27 cellular contexts compared by ENCODE assay signal in the genomic region with DNA sequence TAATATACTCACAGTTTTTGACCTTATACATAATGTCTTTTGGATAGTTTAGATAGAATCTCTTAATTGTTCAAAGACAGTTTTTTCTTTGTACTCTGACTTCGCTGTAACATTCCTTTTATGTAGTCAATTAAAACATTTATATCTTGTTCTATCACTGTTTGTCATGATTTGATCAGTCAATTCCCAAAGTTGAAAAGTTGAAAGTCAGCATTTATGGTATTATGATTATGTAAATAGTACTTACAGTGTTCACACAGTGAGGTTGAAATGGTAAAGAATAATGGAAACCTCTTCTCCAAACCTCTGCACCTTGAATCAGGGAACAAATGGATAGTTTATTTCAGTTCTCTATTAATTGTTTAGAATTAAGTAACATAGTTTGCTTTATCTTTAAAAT.
"Had no signal": no experiment of that assay in that cellular context is flagged by ENCODE, and none has a peak within 500 bp of the region (broad histone marks: within the 10 kb centered on the region; RNA-seq: fewer than 3 reads in every experiment).

No MANE protein-coding gene starts in this region.

- H3K4me3 ChIP-seq: pancreas, prostate gland, right lobe of liver, sigmoid colon, suprapubic skin, testis, tibial artery, transverse colon, upper lobe of left lung, vagina had no signal

- H3K9me3 ChIP-seq: neutrophil, pancreas, prostate gland, right lobe of liver, sigmoid colon, suprapubic skin, testis, tibial artery, transverse colon, upper lobe of left lung, vagina had no signal

- ATAC-seq: naive thymus-derived CD8-positive, alpha-beta T cell; natural killer cell treated with Interleukin-12 subunit alpha and Interleukin-12 subunit beta and Interleukin-15 and Interleukin-18, amount 100 ng/mL, for 72 hours; pancreas; right cardiac atrium; right lobe of liver; stimulated activated memory B cell treated with anti-CD40 and anti-IgM and Interleukin-4, amounts not matched to agents 10 μg/mL and 1 μg/mL and 100 μg/mL, for 72 hours; stimulated activated naive CD8-positive, alpha-beta T cell treated with anti-CD3 and anti-CD28 coated beads, Interleukin-15, amount 100 ng/mL, for 72 hours; stimulated activated naive CD8-positive, alpha-beta T cell treated with anti-CD3 and anti-CD28 coated beads, Interleukin-15, Interleukin-2, amounts not matched to agents 100 U/mL and 50 U/mL, for 24 hours had no signal

- H3K27ac Mint-ChIP-seq: natural killer cell treated with Interleukin-12 subunit alpha and Interleukin-12 subunit beta and Interleukin-15 and Interleukin-18, amount 100 ng/mL, for 72 hours; nephron progenitor cell; stimulated activated memory B cell treated with anti-CD40 and anti-IgM and Interleukin-4, amounts not matched to agents 10 μg/mL and 1 μg/mL and 100 μg/mL, for 72 hours; stimulated activated naive CD8-positive, alpha-beta T cell treated with anti-CD3 and anti-CD28 coated beads, Interleukin-15, amount 100 ng/mL, for 72 hours had no signal

- H3K4me3 Mint-ChIP-seq: naive thymus-derived CD8-positive, alpha-beta T cell; natural killer cell treated with Interleukin-12 subunit alpha and Interleukin-12 subunit beta and Interleukin-15 and Interleukin-18, amount 100 ng/mL, for 72 hours; nephron progenitor cell; neural crest cell; stimulated activated memory B cell treated with anti-CD40 and anti-IgM and Interleukin-4, amounts not matched to agents 10 μg/mL and 1 μg/mL and 100 μg/mL, for 72 hours; stimulated activated naive CD8-positive, alpha-beta T cell treated with anti-CD3 and anti-CD28 coated beads, Interleukin-15, amount 100 ng/mL, for 72 hours had no signal

- H3K4me1 ChIP-seq: pancreas, prostate gland, right lobe of liver, testis, transverse colon, upper lobe of left lung had no signal

- H3K9me3 Mint-ChIP-seq: natural killer cell treated with Interleukin-12 subunit alpha and Interleukin-12 subunit beta and Interleukin-15 and Interleukin-18, amount 100 ng/mL, for 72 hours; stimulated activated memory B cell treated with anti-CD40 and anti-IgM and Interleukin-4, amounts not matched to agents 10 μg/mL and 1 μg/mL and 100 μg/mL, for 72 hours; stimulated activated naive CD8-positive, alpha-beta T cell treated with anti-CD3 and anti-CD28 coated beads, Interleukin-15, amount 100 ng/mL, for 72 hours had no signal

- H3K27me3 ChIP-seq: neutrophil, pancreas, right lobe of liver, sigmoid colon, suprapubic skin, testis, tibial artery, transverse colon, upper lobe of left lung, vagina had no signal

- H3K27me3 Mint-ChIP-seq: naive thymus-derived CD8-positive, alpha-beta T cell; natural killer cell treated with Interleukin-12 subunit alpha and Interleukin-12 subunit beta and Interleukin-15 and Interleukin-18, amount 100 ng/mL, for 72 hours; stimulated activated memory B cell treated with anti-CD40 and anti-IgM and Interleukin-4, amounts not matched to agents 10 μg/mL and 1 μg/mL and 100 μg/mL, for 72 hours; stimulated activated naive CD8-positive, alpha-beta T cell treated with anti-CD3 and anti-CD28 coated beads, Interleukin-15, amount 100 ng/mL, for 72 hours had no signal

- H3K4me1 Mint-ChIP-seq: nephron progenitor cell; neural crest cell; stimulated activated memory B cell treated with anti-CD40 and anti-IgM and Interleukin-4, amounts not matched to agents 10 μg/mL and 1 μg/mL and 100 μg/mL, for 72 hours; stimulated activated naive CD8-positive, alpha-beta T cell treated with anti-CD3 and anti-CD28 coated beads, Interleukin-15, amount 100 ng/mL, for 72 hours had no signal

- DNase-seq: naive thymus-derived CD8-positive, alpha-beta T cell; nephron progenitor cell; nucleus accumbens; pancreas; right cardiac atrium; right lobe of liver; sigmoid colon; small intestine; stimulated activated CD4-positive, alpha-beta T cell treated with anti-CD3 and anti-CD28 coated beads, Interleukin-15, amount 100 ng/mL, for 24 hours; stimulated activated CD4-positive, alpha-beta T cell treated with anti-CD3 and anti-CD28 coated beads, Interleukin-2, amount 100 ng/mL, for 24 hours; stimulated activated CD4-positive, alpha-beta T cell treated with anti-CD3 and anti-CD28 coated beads, Interleukin-2, amount 100 ng/mL, for 48 hours; stimulated activated CD4-positive, alpha-beta T cell treated with anti-CD3 and anti-CD28 coated beads, Interleukin-4, amount 100 ng/mL, for 24 hours; stimulated activated naive CD4-positive, alpha-beta T cell; stimulated activated naive CD8-positive, alpha-beta T cell treated with anti-CD3 and anti-CD28 coated beads, Interleukin-15, amount 100 ng/mL, for 72 hours; stimulated activated naive CD8-positive, alpha-beta T cell treated with anti-CD3 and anti-CD28 coated beads, Interleukin-15, Interleukin-2, amounts not matched to agents 100 U/mL and 50 U/mL, for 24 hours; substantia nigra; testis; tibial artery; transverse colon; upper lobe of left lung had no signal

- H3K36me3 ChIP-seq: neutrophil, prostate gland had no signal

- H3K27ac ChIP-seq: neutrophil, pancreas, prostate gland, right lobe of liver, suprapubic skin, testis, tibial artery, transverse colon, upper lobe of left lung, vagina had no signal
